In the genomic region with DNA sequence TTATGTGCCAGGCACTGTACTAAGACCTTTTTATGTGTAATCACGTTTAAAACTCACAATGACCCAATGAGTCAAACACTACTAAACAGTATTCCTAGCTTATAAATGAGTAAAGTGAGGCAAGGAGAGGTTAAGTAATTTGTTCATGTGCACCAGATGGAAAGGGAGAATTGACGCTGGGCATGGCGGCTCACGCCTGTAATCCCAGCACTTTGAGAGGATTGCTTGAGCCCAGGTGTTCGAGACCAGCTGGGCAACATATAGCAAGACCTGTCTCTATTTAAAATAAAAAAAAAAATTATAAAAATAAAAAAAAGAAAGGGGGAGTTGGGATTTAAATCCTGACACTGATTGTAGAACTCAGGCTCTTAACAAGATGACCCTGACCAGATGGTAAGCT, we compare ENCODE assay signal across 10 cellular contexts.
"Had no signal": no experiment of that assay in that cellular context is flagged by ENCODE, and none has a peak within 500 bp of the region (broad histone marks: within the 10 kb centered on the region; RNA-seq: fewer than 3 reads in every experiment).

No MANE protein-coding gene starts in this region.

- DNase-seq: activated B cell treated with CpG ODN at 0.5 μM for 24 hours; activated CD4-positive, alpha-beta T cell treated with anti-CD3 and anti-CD28 coated beads, Interleukin-2, amount 10 ng/mL, durations not matched to agents 24 days and 14 days; activated naive CD4-positive, alpha-beta T cell treated with anti-CD3 and anti-CD28 coated beads for 36 hours; effector memory CD8-positive, alpha-beta T cell; left cardiac atrium; lower lobe of right lung; occipital lobe had no signal

- H3K27ac ChIP-seq: epithelial cell of prostate, lower lobe of right lung had no signal

- ATAC-seq: activated T-helper 17 cell treated with anti-CD3 and anti-CD28 coated beads, Interleukin-2, amount 50 U/mL, for 72 hours; effector memory CD8-positive, alpha-beta T cell; left cardiac atrium; lower lobe of right lung; SK-N-SH treated with all-trans-retinoic acid at 6 μM for 48 hours had no signal

- H3K4me3 ChIP-seq: lower lobe of right lung had no signal

- H3K9me3 ChIP-seq: lower lobe of right lung had no signal
